In genomic region chr4:160202802-160203201, GRCh38 we compare ENCODE assay signal across 16 cellular contexts.
DNase-seq lines count a peak whose midpoint lies in the region; ATAC-seq and TF ChIP-seq lines count a peak whose summit lies in the region.
"Had no signal": no experiment of that assay in that cellular context is flagged by ENCODE, and none has a peak within 500 bp of the region (broad histone marks: within the 10 kb centered on the region; RNA-seq: fewer than 3 reads in every experiment).

No MANE protein-coding gene starts in this region.

- no peaks in the 10 kb centered on the region for H3K9me3 ChIP-seq in neural progenitor cell (ENCODE audit: low read depth)
- H3K9me3 ChIP-seq: psoas muscle had no signal

- TF ChIP-seq CTCF in GM12865 (IDR thresholded peaks at IDR 0.05; ENCODE audit: insufficient read depth, low read depth, low read length, missing control alignments) (no peak), fibroblast of pulmonary artery (IDR thresholded peaks at IDR 0.05; ENCODE audit: low read length, missing control alignments) (no peak), neural progenitor cell (IDR thresholded peaks at IDR 0.05) (no peak)

- ATAC-seq in HG02571 (IDR thresholded peaks at IDR 0.05; ENCODE audit: unreplicated experiment) (peak; percentile 53), GM21723 (IDR thresholded peaks at IDR 0.05; ENCODE audit: unreplicated experiment) (no peak)
- ATAC-seq: HepG2, psoas muscle had no signal

- H3K27me3 Mint-ChIP-seq in activated CD4-positive, alpha-beta T cell treated with anti-CD3 and anti-CD28 coated beads, Interleukin-2, amount 10 ng/mL, durations not matched to agents 7 days and 5 days = no peaks in the 10 kb centered on the region
- H3K27me3 Mint-ChIP-seq in neural progenitor cell (ENCODE audit: insufficient read depth, low read depth) = no peaks in the 10 kb centered on the region
- H3K27me3 Mint-ChIP-seq: activated naive CD8-positive, alpha-beta T cell treated with anti-CD3 and anti-CD28 coated beads, Interleukin-2, amount 10 ng/mL, durations not matched to agents 7 days and 5 days had no signal

- H3K4me1 Mint-ChIP-seq in activated CD4-positive, alpha-beta T cell treated with anti-CD3 and anti-CD28 coated beads, Interleukin-2, amount 10 ng/mL, durations not matched to agents 7 days and 5 days = no peaks in the 10 kb centered on the region
- H3K4me1 Mint-ChIP-seq in neural progenitor cell = no peaks in the 10 kb centered on the region
- H3K4me1 Mint-ChIP-seq: activated naive CD8-positive, alpha-beta T cell treated with anti-CD3 and anti-CD28 coated beads, Interleukin-2, amount 10 ng/mL, durations not matched to agents 7 days and 5 days had no signal

- POLR2A ChIA-PET in activated CD4-positive, alpha-beta T cell treated with anti-CD3 and anti-CD28 coated beads, Interleukin-2, amount 10 ng/mL, durations not matched to agents 7 days and 5 days (lab: Charles Lee) = no interaction called here

- no peaks in the 10 kb centered on the region for H3K36me3 Mint-ChIP-seq in activated CD4-positive, alpha-beta T cell treated with anti-CD3 and anti-CD28 coated beads, Interleukin-2, amount 10 ng/mL, durations not matched to agents 7 days and 5 days (ENCODE audit: low read depth)
- H3K36me3 Mint-ChIP-seq in neural progenitor cell = peaks cover 2% of the 10 kb centered on the region
- H3K36me3 Mint-ChIP-seq: activated naive CD8-positive, alpha-beta T cell treated with anti-CD3 and anti-CD28 coated beads, Interleukin-2, amount 10 ng/mL, durations not matched to agents 7 days and 5 days had no signal

- CTCF ChIA-PET in activated CD4-positive, alpha-beta T cell treated with anti-CD3 and anti-CD28 coated beads, Interleukin-2, amount 10 ng/mL, durations not matched to agents 7 days and 5 days (lab: Charles Lee) = no interaction called here

- no peaks in the 10 kb centered on the region for H3F3A ChIP-seq in neural progenitor cell (ENCODE audit: low read depth)

- no peaks in the 10 kb centered on the region for H4K20me1 ChIP-seq in neural progenitor cell (ENCODE audit: low read depth)

- H3K27ac Mint-ChIP-seq in activated CD4-positive, alpha-beta T cell treated with anti-CD3 and anti-CD28 coated beads, Interleukin-2, amount 10 ng/mL, durations not matched to agents 7 days and 5 days = no peak overlapping the region
- H3K27ac Mint-ChIP-seq in neural progenitor cell = no peak overlapping the region
- H3K27ac Mint-ChIP-seq: activated naive CD8-positive, alpha-beta T cell treated with anti-CD3 and anti-CD28 coated beads, Interleukin-2, amount 10 ng/mL, durations not matched to agents 7 days and 5 days had no signal

- no peak overlapping the region for H2AFZ ChIP-seq in neural progenitor cell (replicated peaks)

- H3K9ac ChIP-seq in neural progenitor cell = no peak overlapping the region

- no peaks in the 10 kb centered on the region for H3K27me3 ChIP-seq in neural progenitor cell

- no peaks in the 10 kb centered on the region for H3K79me2 ChIP-seq in neural progenitor cell (ENCODE audit: low read depth)

- H3K9me3 Mint-ChIP-seq in activated CD4-positive, alpha-beta T cell treated with anti-CD3 and anti-CD28 coated beads, Interleukin-2, amount 10 ng/mL, durations not matched to agents 7 days and 5 days = peaks cover 3% of the 10 kb centered on the region
- H3K9me3 Mint-ChIP-seq in neural progenitor cell = peaks cover 14% of the 10 kb centered on the region
- H3K9me3 Mint-ChIP-seq: activated naive CD8-positive, alpha-beta T cell treated with anti-CD3 and anti-CD28 coated beads, Interleukin-2, amount 10 ng/mL, durations not matched to agents 7 days and 5 days had no signal

- H3K4me3 ChIP-seq in GM12865 (ENCODE audit: low read depth, low read length) (no peak overlapping the region), fibroblast of pulmonary artery (replicated peaks; ENCODE audit: low read depth, low read length) (no peak overlapping the region), neural progenitor cell (no peak overlapping the region)
- H3K4me3 ChIP-seq: psoas muscle had no signal

- H3K4me3 Mint-ChIP-seq in activated CD4-positive, alpha-beta T cell treated with anti-CD3 and anti-CD28 coated beads, Interleukin-2, amount 10 ng/mL, durations not matched to agents 7 days and 5 days = no peak overlapping the region
- no peak overlapping the region for H3K4me3 Mint-ChIP-seq in neural progenitor cell
- H3K4me3 Mint-ChIP-seq: activated naive CD8-positive, alpha-beta T cell treated with anti-CD3 and anti-CD28 coated beads, Interleukin-2, amount 10 ng/mL, durations not matched to agents 7 days and 5 days had no signal

- no peaks in the 10 kb centered on the region for H3K36me3 ChIP-seq in neural progenitor cell

- no peaks in the 10 kb centered on the region for H3K4me1 ChIP-seq in neural progenitor cell
- H3K4me1 ChIP-seq: psoas muscle had no signal

- no peak overlapping the region for H3K4me2 ChIP-seq in neural progenitor cell

- no peak overlapping the region for H3K27ac ChIP-seq in neural progenitor cell
- H3K27ac ChIP-seq: psoas muscle had no signal

- peak; percentile 2 for DNase-seq in GM12865 (ENCODE audit: low read depth)
- peak; percentile 24 for DNase-seq in M059J (ENCODE audit: low read depth)
- DNase-seq in fibroblast of pulmonary artery (ENCODE audit: low read depth) = peak; percentile 0
- no peak for DNase-seq in activated CD4-positive, alpha-beta T cell treated with anti-CD3 and anti-CD28 coated beads, Interleukin-2, amount 10 ng/mL, durations not matched to agents 7 days and 5 days
- no peak for DNase-seq in NOMO-1 (lab: John Stamatoyannopoulos, UW; ENCODE audit: unreplicated experiment in 2 of 2)
- DNase-seq in neural progenitor cell (ENCODE audit: low spot score) = no peak
- DNase-seq: activated naive CD8-positive, alpha-beta T cell treated with anti-CD3 and anti-CD28 coated beads, Interleukin-2, amount 10 ng/mL, durations not matched to agents 7 days and 5 days; DND-41; NCI-H510A treated with DMSO at 0.1 percent for 48 hours; psoas muscle; SHP77 treated with DMSO at 0.1 percent for 48 hours; stimulated activated CD4-positive, alpha-beta T cell treated with anti-CD3 and anti-CD28 coated beads, Interleukin-4, amount 100 ng/mL, for 1 hour; stimulated activated naive CD4-positive, alpha-beta T cell treated with Interleukin-2 at 50 U/mL for 16 hours had no signal

Comparison
In these comparisons a context has a peak if more than half of its experiments do, and no peak if none do; other contexts are left out.
1. DNase-seq: peak in GM12865 (single experiment), M059J (single experiment) and fibroblast of pulmonary artery (single experiment); none in activated CD4-positive, alpha-beta T cell treated with anti-CD3 and anti-CD28 coated beads, Interleukin-2, amount 10 ng/mL, durations not matched to agents 7 days and 5 days (single experiment), NOMO-1 (0 of 2) and neural progenitor cell (single experiment).